Comparison of ENCODE assay signal across 24 cellular contexts in the genomic region with DNA sequence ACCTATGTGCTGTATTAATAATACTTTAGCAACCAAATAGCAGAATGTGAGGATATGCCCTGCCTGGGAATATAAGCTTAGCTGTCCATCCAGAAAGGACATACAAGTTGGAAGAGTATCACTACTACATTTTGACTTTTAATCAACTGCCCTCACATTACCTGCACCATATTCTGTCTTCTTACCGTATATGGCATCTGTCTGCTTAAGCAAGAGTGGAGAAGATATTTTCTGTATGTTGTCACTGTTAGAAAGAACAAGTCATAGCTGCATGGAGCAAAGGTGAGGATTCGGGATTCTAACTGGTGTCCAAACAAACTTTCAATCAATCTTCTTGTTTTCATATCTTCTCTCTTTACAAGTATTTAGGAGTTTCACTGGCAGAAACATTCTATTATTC.
DNase-seq lines count a peak whose midpoint lies in the region; ATAC-seq, FAIRE-seq and TF ChIP-seq lines count a peak whose summit lies in the region.
"Had no signal": no experiment of that assay in that cellular context is flagged by ENCODE, and none has a peak within 500 bp of the region (broad histone marks: within the 10 kb centered on the region; RNA-seq: fewer than 3 reads in every experiment).

No MANE protein-coding gene starts in this region.

- H2BK120ac ChIP-seq in trophoblast cell (ENCODE audit: insufficient read depth, low read length, poor library complexity), result no peak overlapping the region

- no peak overlapping the region for H3K4me3 ChIP-seq in HepG2 (replicated peaks in 1 of 3; ENCODE audit: insufficient read depth in 1 of 3, low read depth in 2 of 3, low read length in 3 of 3)
- no peak overlapping the region for H3K4me3 ChIP-seq in right lobe of liver
- no peak overlapping the region for H3K4me3 ChIP-seq in trophoblast cell (ENCODE audit: low read depth, low read length)
- H3K4me3 ChIP-seq: BLaER1 treated with 17β-estradiol and CSF1 and Interleukin-3, amounts not matched to agents 10 nM and 100 nM; GM23248; HAP-1 had no signal

- H3K4ac ChIP-seq in trophoblast cell (ENCODE audit: low read depth, low read length), result no peak overlapping the region

- no peaks in the 10 kb centered on the region for H3K4me1 Mint-ChIP-seq in osteocyte (ENCODE audit: unreplicated experiment)
- H3K4me1 Mint-ChIP-seq: CD14-positive monocyte; CD8-positive, alpha-beta memory T cell had no signal

- no peak overlapping the region for H2AK5ac ChIP-seq in trophoblast cell (ENCODE audit: low read length)

- H3K9me3 Mint-ChIP-seq in osteocyte (ENCODE audit: unreplicated experiment), result no peaks in the 10 kb centered on the region

- H3K27ac Mint-ChIP-seq in osteocyte (ENCODE audit: unreplicated experiment), result no peak overlapping the region
- H3K27ac Mint-ChIP-seq: CD14-positive monocyte; CD4-positive, alpha-beta T cell; CD8-positive, alpha-beta memory T cell; HFFc6 had no signal

- no peak overlapping the region for H3K14ac ChIP-seq in trophoblast cell (ENCODE audit: low read length)

- H3K27me3 ChIP-seq in HepG2 (ENCODE audit: control insufficient read depth in 1 of 2, insufficient read depth in 2 of 2, low read length in 2 of 2) (no peaks in the 10 kb centered on the region), right lobe of liver (no peaks in the 10 kb centered on the region), trophoblast cell (ENCODE audit: insufficient read depth, low read length) (no peaks in the 10 kb centered on the region)
- H3K27me3 ChIP-seq: BE2C; BLaER1 treated with 17β-estradiol and CSF1 and Interleukin-3, amounts not matched to agents 10 nM and 100 nM had no signal

- H2AFZ ChIP-seq in HepG2 (ENCODE audit: low read length) (peak overlapping the region; percentile 50), trophoblast cell (ENCODE audit: insufficient read depth, low read length, poor library complexity) (no peak overlapping the region)
- H2AFZ ChIP-seq: GM23248 had no signal

- in situ Hi-C loops in HepG2 (cut with HindIII; ENCODE audit: extremely low pct_ligation_motif_present, low pct_unique_long_range_greater_than_20kb), result loop anchor here (25.0 kb wide), 1 partner anchor 1185 kb away; no protein-coding TSS in a partner anchor

- H3K79me2 ChIP-seq in HepG2 (ENCODE audit: insufficient read depth, low read length), result no peaks in the 10 kb centered on the region
- H3K79me2 ChIP-seq in trophoblast cell (ENCODE audit: control insufficient read depth, insufficient read depth, low read length, poor library complexity), result no peaks in the 10 kb centered on the region

- CTCF ChIA-PET in HepG2 (lab: Yijun Ruan, JAX; ENCODE audit: low intra/inter-chr PET ratio, low total read pairs), result no interaction called here

- no peaks in the 10 kb centered on the region for H3K79me1 ChIP-seq in trophoblast cell (ENCODE audit: low read length)

- H3K27ac ChIP-seq in HepG2 (ENCODE audit: extremely low read length, insufficient read depth, low read length) (no peak overlapping the region), right lobe of liver (no peak overlapping the region), VCaP (peak overlapping the region; percentile 96), trophoblast cell (ENCODE audit: low read depth, low read length) (no peak overlapping the region)
- H3K27ac ChIP-seq: BLaER1 treated with 17β-estradiol and CSF1 and Interleukin-3, amounts not matched to agents 10 nM and 100 nM; GM23248 had no signal

- no peak overlapping the region for H3K4me3 Mint-ChIP-seq in osteocyte (ENCODE audit: unreplicated experiment)
- H3K4me3 Mint-ChIP-seq: CD14-positive monocyte; CD4-positive, alpha-beta T cell; CD8-positive, alpha-beta memory T cell; HFFc6 had no signal

- WGBS in HepG2 (ENCODE audit: low lambda C conversion rate), result 21% methylated on average over 2 of the region's 2 CpGs
- 25% methylated on average over 2 of the region's 2 CpGs for WGBS in right lobe of liver (ENCODE audit: insufficient coverage, low coverage, low lambda C conversion rate, missing lambda C conversion rate)
- no CpG with 5 or more reads among the region's 2 CpGs for WGBS in trophoblast cell (ENCODE audit: extremely low coverage, insufficient coverage, insufficient read length)

- TF ChIP-seq CTCF in HepG2 (CRISPR knock-in tag; IDR thresholded peaks at IDR 0.05) (no peak), right lobe of liver (IDR thresholded peaks at IDR 0.05) (no peak), VCaP (conservative IDR thresholded peaks at IDR 0.05) (no peak), osteocyte (IDR thresholded peaks at IDR 0.05) (no peak)

- no peaks in the 10 kb centered on the region for H3K9me3 ChIP-seq in HepG2 (ENCODE audit: low read length)
- no peaks in the 10 kb centered on the region for H3K9me3 ChIP-seq in right lobe of liver
- no peaks in the 10 kb centered on the region for H3K9me3 ChIP-seq in trophoblast cell (ENCODE audit: insufficient read depth, low read depth, low read length)
- H3K9me3 ChIP-seq: BE2C; BLaER1 treated with 17β-estradiol and CSF1 and Interleukin-3, amounts not matched to agents 10 nM and 100 nM; HAP-1 had no signal

- peaks cover 18% of the 10 kb centered on the region for H3K27me3 Mint-ChIP-seq in osteocyte (ENCODE audit: unreplicated experiment)
- H3K27me3 Mint-ChIP-seq: CD4-positive, alpha-beta T cell; CD8-positive, alpha-beta memory T cell had no signal

- H3K4me2 ChIP-seq in HepG2 (ENCODE audit: low read depth, low read length) (0 out of 2 replicates have a peak overlapping the region, but pooled peaks have one; percentile 9), trophoblast cell (ENCODE audit: low read length) (no peak overlapping the region)
- H3K4me2 ChIP-seq: BLaER1 treated with 17β-estradiol and CSF1 and Interleukin-3, amounts not matched to agents 10 nM and 100 nM had no signal

- H3K9ac ChIP-seq in HepG2 (ENCODE audit: insufficient read depth, low read depth, low read length) (no peak overlapping the region), trophoblast cell (ENCODE audit: low read length) (no peak overlapping the region)
- H3K9ac ChIP-seq: BLaER1 treated with 17β-estradiol and CSF1 and Interleukin-3, amounts not matched to agents 10 nM and 100 nM; GM23248 had no signal

- ATAC-seq in HepG2, result peak; percentile 44; the same call in 2 of the 3 replicates
- no peak for ATAC-seq in right lobe of liver
- no peak for ATAC-seq in GM18873 (IDR thresholded peaks at IDR 0.05; ENCODE audit: low FRiP score, unreplicated experiment)

- no TSS peak for BruUV-seq in HepG2 (replicated peaks; lab: Mats Ljungman, UMichigan)

- no peak overlapping the region for H4K8ac ChIP-seq in trophoblast cell (ENCODE audit: low read depth, low read length)

- DNase-seq in HepG2 (ENCODE audit: low spot score) (no peak), right lobe of liver (no peak), trophoblast cell (peak; percentile 3 to 59), globus pallidus (ENCODE audit: low spot score) (no peak), osteocyte (ENCODE audit: extremely low spot score, unreplicated experiment) (no peak)
- DNase-seq: ACHN; AML-193; BE2C; CD4-positive, alpha-beta T cell; CD8-positive, alpha-beta memory T cell; DMS53; DMS79 treated with DMSO at 0.1 percent for 48 hours; GF-D8; GM23248; HFFc6 had no signal

- no peak for TF ChIP-seq EP300 in HepG2 (IDR thresholded peaks at IDR 0.05; ENCODE audit: low read depth in 2 of 2, low read length in 2 of 2)
- TF ChIP-seq EP300 in HepG2 (CRISPR knock-in tag; IDR thresholded peaks at IDR 0.05; ENCODE audit: borderline replicate concordance), result no peak

- H4K20me1 ChIP-seq in HepG2 (ENCODE audit: insufficient read depth, low read length), result no peaks in the 10 kb centered on the region
- H4K20me1 ChIP-seq: BLaER1 treated with 17β-estradiol and CSF1 and Interleukin-3, amounts not matched to agents 10 nM and 100 nM had no signal

- H4K91ac ChIP-seq in trophoblast cell (ENCODE audit: low read depth, low read length), result no peak overlapping the region

- no peaks in the 10 kb centered on the region for H3K36me3 Mint-ChIP-seq in osteocyte (ENCODE audit: unreplicated experiment)
- H3K36me3 Mint-ChIP-seq: CD14-positive monocyte; CD8-positive, alpha-beta memory T cell had no signal

- no peak overlapping the region for H3K18ac ChIP-seq in trophoblast cell (ENCODE audit: low read length)

- TF ChIP-seq POLR2A in HepG2 (IDR thresholded peaks at IDR 0.05; ENCODE audit: insufficient read depth in 1 of 2, low read depth in 2 of 2, low read length in 2 of 2), result no peak
- no peak for TF ChIP-seq POLR2A in right lobe of liver (IDR thresholded peaks at IDR 0.05)

- H3K4me1 ChIP-seq in HepG2 (ENCODE audit: insufficient read depth, low read length) (peaks cover 27% of the 10 kb centered on the region), right lobe of liver (no peaks in the 10 kb centered on the region), trophoblast cell (ENCODE audit: control insufficient read depth in 1 of 2, insufficient read depth in 2 of 2, low read length in 2 of 2) (no peaks in the 10 kb centered on the region)
- H3K4me1 ChIP-seq: BE2C; BLaER1 treated with 17β-estradiol and CSF1 and Interleukin-3, amounts not matched to agents 10 nM and 100 nM; HAP-1 had no signal

- no peak overlapping the region for H2BK5ac ChIP-seq in trophoblast cell (ENCODE audit: low read depth, low read length, poor library complexity)

- intact Hi-C loops in HepG2 (cut with micrococcal nuclease; ENCODE audit: unreplicated experiment), result loop anchor here (5.0 kb wide), 1 partner anchor 35 kb away; no protein-coding TSS in a partner anchor
- intact Hi-C loops in right lobe of liver (cut with DNase I), result no loop called here

- FAIRE-seq in HepG2 (lab: Jason Lieb, UNC), result no peak
- FAIRE-seq: A204.1, GM12892, GM19239, H54 had no signal

- H2BK12ac ChIP-seq in trophoblast cell (ENCODE audit: low read length), result no peak overlapping the region

- H4K12ac ChIP-seq in trophoblast cell (ENCODE audit: low read depth, low read length), result no peak overlapping the region

- no peak overlapping the region for H3K23ac ChIP-seq in trophoblast cell (ENCODE audit: low read length)

- no peak for TF ChIP-seq RAD21 in HepG2 (CRISPR knock-in tag; IDR thresholded peaks at IDR 0.05)

- POLR2A ChIA-PET in HepG2 (lab: Yijun Ruan, JAX), result interaction anchor here (1.4 kb wide), 1 partner anchor 12 kb away, joined by 3 read pairs; no protein-coding TSS in a partner anchor

- no peaks in the 10 kb centered on the region for H3K36me3 ChIP-seq in HepG2 (replicated peaks in 1 of 2; ENCODE audit: control insufficient read depth in 1 of 2, insufficient read depth in 2 of 2, low read length in 2 of 2)
- H3K36me3 ChIP-seq in right lobe of liver, result no peaks in the 10 kb centered on the region
- no peaks in the 10 kb centered on the region for H3K36me3 ChIP-seq in trophoblast cell (ENCODE audit: control insufficient read depth in 1 of 2, insufficient read depth in 2 of 2, low read length in 2 of 2)
- H3K36me3 ChIP-seq: BE2C; BLaER1 treated with 17β-estradiol and CSF1 and Interleukin-3, amounts not matched to agents 10 nM and 100 nM; HAP-1 had no signal

Comparison
In these comparisons a context has a peak if more than half of its experiments do, and no peak if none do; other contexts are left out.
1. DNase-seq: peak in trophoblast cell (2 of 2); none in HepG2 (single experiment), right lobe of liver (0 of 3), globus pallidus (single experiment) and osteocyte (single experiment).